In genomic region chr1:207228987-207229386, GRCh38 we compare ENCODE assay signal across 24 cellular contexts.
"Had no signal": no experiment of that assay in that cellular context is flagged by ENCODE, and none has a peak within 500 bp of the region (broad histone marks: within the 10 kb centered on the region; RNA-seq: fewer than 3 reads in every experiment).

No MANE protein-coding gene starts in this region.

- H3K4me1 Mint-ChIP-seq: endodermal cell; mesothelial cell of epicardium; naive thymus-derived CD4-positive, alpha-beta T cell had no signal

- H3K27ac Mint-ChIP-seq: dendritic cell treated with granulocyte-macrophage colony-stimulating factor and Interleukin-4, amounts not matched to agents 40 ng/mL and 50 ng/mL, for 4 days; effector memory CD8-positive, alpha-beta T cell; endodermal cell; mesothelial cell of epicardium; naive thymus-derived CD4-positive, alpha-beta T cell had no signal

- H3K4me3 ChIP-seq: colonic mucosa, esophagus muscularis mucosa, heart right ventricle, left lung, lower lobe of right lung, mucosa of descending colon had no signal

- H3K9me3 ChIP-seq: colonic mucosa, esophagus muscularis mucosa, heart right ventricle, left lung, lower lobe of right lung, mucosa of descending colon had no signal

- H3K36me3 ChIP-seq: colonic mucosa, esophagus muscularis mucosa, heart right ventricle, left lung, lower lobe of right lung had no signal

- H3K36me3 Mint-ChIP-seq: mesothelial cell of epicardium had no signal

- ATAC-seq: effector memory CD8-positive, alpha-beta T cell; foreskin keratinocyte; heart right ventricle; left cardiac atrium; left lung; left ventricle myocardium superior; lower lobe of right lung; mucosa of descending colon; naive thymus-derived CD4-positive, alpha-beta T cell had no signal

- H3K27me3 ChIP-seq: colonic mucosa, esophagus muscularis mucosa, foreskin keratinocyte, heart right ventricle, left lung had no signal

- FAIRE-seq: endometrium, frontal cortex, islet of Langerhans, keratinocyte had no signal

- H3K9me3 Mint-ChIP-seq: dendritic cell treated with granulocyte-macrophage colony-stimulating factor and Interleukin-4, amounts not matched to agents 40 ng/mL and 50 ng/mL, for 4 days; effector memory CD8-positive, alpha-beta T cell; endodermal cell had no signal

- DNase-seq: colonic mucosa; cortex of kidney; effector CD8-positive, alpha-beta T cell; effector memory CD8-positive, alpha-beta T cell; endodermal cell; foreskin keratinocyte; head of caudate nucleus; heart right ventricle; hippocampal formation; left cardiac atrium; left lung; left ventricle myocardium superior; lower lobe of right lung; mesenchymal stem cell; mucosa of descending colon; naive thymus-derived CD4-positive, alpha-beta T cell had no signal

- H3K27ac ChIP-seq: colonic mucosa, epithelial cell of prostate, esophagus muscularis mucosa, foreskin keratinocyte, heart right ventricle, left lung, lower lobe of right lung had no signal

- H3K4me1 ChIP-seq: colonic mucosa, heart right ventricle, left lung, lower lobe of right lung had no signal

- H3K4me3 Mint-ChIP-seq: dendritic cell treated with granulocyte-macrophage colony-stimulating factor and Interleukin-4, amounts not matched to agents 40 ng/mL and 50 ng/mL, for 4 days; effector memory CD8-positive, alpha-beta T cell; endodermal cell; mesothelial cell of epicardium; naive thymus-derived CD4-positive, alpha-beta T cell had no signal
